In genomic region chr22:40517631-40518030, GRCh38 we compare ENCODE assay signal across 21 cellular contexts.
"Had no signal": no experiment of that assay in that cellular context is flagged by ENCODE, and none has a peak within 500 bp of the region (broad histone marks: within the 10 kb centered on the region; RNA-seq: fewer than 3 reads in every experiment).

No MANE protein-coding gene starts in this region.

- H3K27me3 ChIP-seq: adrenal gland, esophagus muscularis mucosa, gastroesophageal sphincter, heart left ventricle, suprapubic skin, transverse colon, vagina had no signal

- H3K27ac ChIP-seq: adrenal gland, esophagus muscularis mucosa, gastroesophageal sphincter, heart left ventricle, suprapubic skin, transverse colon, vagina, VCaP had no signal

- ATAC-seq: gastroesophageal sphincter; heart left ventricle; left ventricle myocardium superior; mucosa of descending colon; stimulated activated naive CD8-positive, alpha-beta T cell treated with anti-CD3 and anti-CD28 coated beads, Interleukin-15, Interleukin-2, amounts not matched to agents 100 U/mL and 50 U/mL, for 24 hours had no signal

- FAIRE-seq: astrocyte, bronchial epithelial cell, endothelial cell of umbilical vein had no signal

- H3K9me3 ChIP-seq: adrenal gland, esophagus muscularis mucosa, gastroesophageal sphincter, mucosa of descending colon, suprapubic skin, transverse colon, vagina had no signal

- H3K36me3 ChIP-seq: adrenal gland, suprapubic skin, transverse colon had no signal

- H3K4me3 ChIP-seq: adrenal gland, esophagus muscularis mucosa, gastroesophageal sphincter, heart left ventricle, mucosa of descending colon, suprapubic skin, transverse colon, vagina had no signal

- DNase-seq: activated CD4-positive, alpha-beta T cell treated with anti-CD3 and anti-CD28 coated beads for 1 hour; adrenal gland; effector CD8-positive, alpha-beta T cell; heart left ventricle; left ventricle myocardium superior; mucosa of descending colon; naive B cell; retina; stimulated activated CD4-positive, alpha-beta T cell treated with anti-CD3 and anti-CD28 coated beads, Interleukin-12 subunit alpha, Interleukin-12 subunit beta, amount 100 ng/mL, for 4 hours; stimulated activated CD8-positive, alpha-beta memory T cell treated with anti-CD3 and anti-CD28 coated beads, Interleukin-4, amount 100 ng/mL, for 48 hours; stimulated activated naive CD8-positive, alpha-beta T cell treated with anti-CD3 and anti-CD28 coated beads, Interleukin-15, Interleukin-2, amounts not matched to agents 100 U/mL and 50 U/mL, for 24 hours; T-helper 2 cell; transverse colon had no signal
